8 cellular contexts compared by ENCODE assay signal in genomic region chr7:143287321-143287934, GRCh38. TPM values are rescaled to one million over a fixed set of nuclear protein-coding genes. Genes with fewer than 3 reads are reported as not detected.
DNase-seq lines count a peak whose midpoint lies in the region; ATAC-seq, FAIRE-seq and TF ChIP-seq lines count a peak whose summit lies in the region.

No MANE protein-coding gene starts in this region.

- peak overlapping the region; percentile 46; the same call in 1 of the 2 replicates for H3K9ac ChIP-seq in OCI-LY3 (ENCODE audit: low read length)
- no peak overlapping the region for H3K9ac ChIP-seq in H1 (replicated peaks in 1 of 4; ENCODE audit: extremely low read depth in 1 of 4, low read depth in 3 of 4, low read length in 3 of 4)

- H4K20me1 ChIP-seq in OCI-LY3 (ENCODE audit: insufficient read depth, low read length) (no peaks in the 10 kb centered on the region), H1 (replicated peaks in 1 of 2; ENCODE audit: control insufficient read depth in 1 of 2, insufficient read depth in 2 of 2, low read length in 2 of 2) (peaks cover 0 to 2% of the 10 kb centered on the region in 2 experiments)

- peaks cover 8% of the 10 kb centered on the region for H3K23me2 ChIP-seq in H1 (ENCODE audit: low read depth, low read length)

- CTCF ChIA-PET in H1 (lab: Charles Lee; ENCODE audit: partially characterized antibody) = interaction anchor here (0.6 to 3.6 kb wide), 6 partner anchors 10 to 303 kb away, joined by 3 to 22 read pairs (median 4); no protein-coding TSS in a partner anchor

- WGBS in H1 (ENCODE audit: extremely low coverage in 1 of 2, insufficient coverage in 1 of 2, insufficient read length in 1 of 2, insufficient replicate concordance in 2 of 2, low coverage in 1 of 2, low lambda C conversion rate in 2 of 2, missing lambda C conversion rate in 1 of 2), 2 experiments = 82% methylated on average over 17 of the region's 17 CpGs; no CpG with 5 or more reads in 1 of the 2 experiments
- 71 to 75% (median 73%) methylated on average over 17 of the region's 17 CpGs for WGBS in ovary, 3 donors

- no peak overlapping the region for H4K91ac ChIP-seq in H1 (replicated peaks; ENCODE audit: insufficient read length, low read length)

- H3K14ac ChIP-seq in H1 (ENCODE audit: insufficient read length) = no peak overlapping the region

- H2AFZ ChIP-seq in OCI-LY3 (ENCODE audit: low read depth, low read length) (peak overlapping the region; percentile 93), H1 (ENCODE audit: low read length) (no peak overlapping the region)

- TF ChIP-seq RAD21 in H1 (IDR thresholded peaks at IDR 0.05 in 1 of 2, conservative IDR thresholded peaks at IDR 0.05 in 1 of 2; ENCODE audit: low read depth in 2 of 2, low read length in 2 of 2) = no peak

- 0 out of 2 replicates have a peak overlapping the region, but pooled peaks have one; percentile 75 for H2BK20ac ChIP-seq in H1 (ENCODE audit: low read length)

- no peak overlapping the region for H3K56ac ChIP-seq in H1 (replicated peaks; ENCODE audit: insufficient read length, low read depth, low read length)

- no peak for TF ChIP-seq CTCF in C4-2B (conservative IDR thresholded peaks at IDR 0.05)
- TF ChIP-seq CTCF in OCI-LY3 (IDR thresholded peaks at IDR 0.05; ENCODE audit: low read depth, low read length) = no peak
- no peak for TF ChIP-seq CTCF in H1 (IDR thresholded peaks at IDR 0.05; ENCODE audit: control extremely low read depth in 1 of 3, insufficient read depth in 1 of 3, low read depth in 1 of 3, low read length in 3 of 3)
- no peak for TF ChIP-seq CTCF in ovary (IDR thresholded peaks at IDR 0.05)

- 0 out of 2 replicates have a peak overlapping the region, but pooled peaks have one; percentile 76 for H2BK15ac ChIP-seq in H1 (ENCODE audit: low read length)

- H3K18ac ChIP-seq in H1 (ENCODE audit: extremely low read depth, low read length) = peak overlapping the region; percentile 90; the same call in 1 of the 2 replicates

- intact Hi-C loops in ovary (cut with DNase I) = no loop called here

- H2BK12ac ChIP-seq in H1 (ENCODE audit: low read depth, low read length) = no peak overlapping the region

- H3K36me3 ChIP-seq in OCI-LY3 (replicated peaks; ENCODE audit: low read depth, low read length) (peaks cover 19% of the 10 kb centered on the region), H1 (ENCODE audit: control insufficient read depth in 2 of 4, insufficient read depth in 4 of 4, low read length in 3 of 4) (peaks cover 5 to 17% (median 11%) of the 10 kb centered on the region in 4 experiments), ovary (no peaks in the 10 kb centered on the region)

- H3K27ac ChIP-seq in C4-2B (peak overlapping the region; percentile 85), OCI-LY3 (ENCODE audit: low read length) (peak overlapping the region; percentile 27), H1 (ENCODE audit: low read depth, low read length) (no peak overlapping the region), ovary (peak overlapping the region in 1 of 2 donors; percentile 44)

- H3K4me1 ChIP-seq in OCI-LY3 (ENCODE audit: low read length) (peaks cover 13% of the 10 kb centered on the region), H1 (replicated peaks in 1 of 4; ENCODE audit: control insufficient read depth in 3 of 4, insufficient read depth in 4 of 4, low read length in 3 of 4) (peaks cover 9 to 14% (median 10%) of the 10 kb centered on the region in 4 experiments), ovary (ENCODE audit: insufficient read depth) (peaks cover 2% of the 10 kb centered on the region)

- peak overlapping the region; percentile 91 for H4K8ac ChIP-seq in H1 (ENCODE audit: extremely low read depth, insufficient read depth, low read length)

- ATAC-seq in HG02763 (IDR thresholded peaks at IDR 0.05; ENCODE audit: unreplicated experiment) = no peak
- no peak for ATAC-seq in HG03196 (IDR thresholded peaks at IDR 0.05; ENCODE audit: unreplicated experiment)

- H3K27me3 ChIP-seq in OCI-LY3 (ENCODE audit: low read depth, low read length) (no peaks in the 10 kb centered on the region), H1 (replicated peaks in 1 of 4; ENCODE audit: control insufficient read depth in 3 of 4, extremely low read depth in 1 of 4, insufficient read depth in 3 of 4, low read length in 3 of 4) (peaks cover 10 to 21% (median 20%) of the 10 kb centered on the region in 4 experiments), ovary (no peaks in the 10 kb centered on the region)

- POLR2A ChIA-PET in H1 (lab: Charles Lee; ENCODE audit: partially characterized antibody) = interaction anchor here (0.6 to 2.5 kb wide), 13 partner anchors 7 to 120 kb away, joined by 3 to 6 read pairs (median 3); partner anchors contain the start of gene GSTK1

- H3K9me3 ChIP-seq in OCI-LY3 (ENCODE audit: insufficient read depth, low read length) (no peaks in the 10 kb centered on the region), H1 (ENCODE audit: insufficient read depth in 2 of 2, low read depth in 1 of 2, low read length in 1 of 2) (peaks cover 6 to 13% of the 10 kb centered on the region in 2 experiments), ovary (no peaks in the 10 kb centered on the region)

- FAIRE-seq in H1 (lab: Jason Lieb, UNC) = no peak
- no peak for FAIRE-seq in RCC 7860 (lab: Jason Lieb, UNC)

- peak overlapping the region; percentile 16; the same call in 1 of the 2 replicates for H2BK5ac ChIP-seq in H1 (ENCODE audit: low read depth, low read length)

- TF ChIP-seq EP300 in H1 (IDR thresholded peaks at IDR 0.05; ENCODE audit: borderline replicate concordance in 1 of 2, low read depth in 2 of 2, low read length in 2 of 2) (no peak), ovary (IDR thresholded peaks at IDR 0.05) (no peak)

- DNase-seq in H1 (ENCODE audit: low read depth in 1 of 2, low spot score in 2 of 2) (no peak), ovary (peak in 2 of 5 donors; percentile 40 to 46), RCC 7860 (ENCODE audit: low spot score) (no peak), HuH-7 (ENCODE audit: low spot score) (no peak)

- H3K4me2 ChIP-seq in OCI-LY3 (ENCODE audit: low read length) (peak overlapping the region; percentile 81), H1 (ENCODE audit: insufficient read depth in 1 of 2, low read depth in 2 of 2, low read length in 2 of 2) (peak overlapping the region in 1 of 2 experiments; percentile 5; a peak in 1 of 4 replicates)

- H3K4ac ChIP-seq in H1 (replicated peaks; ENCODE audit: insufficient read length, low read depth, low read length) = peak overlapping the region; percentile 75

- no peak overlapping the region for H4K5ac ChIP-seq in H1 (ENCODE audit: insufficient read length, low read depth, low read length)

- peaks cover 40% of the 10 kb centered on the region for H3K79me2 ChIP-seq in OCI-LY3 (ENCODE audit: low read length)
- H3K79me2 ChIP-seq in H1 (ENCODE audit: control insufficient read depth in 1 of 2, insufficient read depth in 2 of 2, low read length in 2 of 2) = peaks cover 0 to 36% of the 10 kb centered on the region in 2 experiments; a peak in 3 of 4 replicates

- H3K4me3 ChIP-seq in OCI-LY3 (ENCODE audit: low read length) (peak overlapping the region; percentile 99), H1 (ENCODE audit: extremely low read depth in 1 of 4, insufficient read depth in 2 of 4, low read depth in 3 of 4, low read length in 4 of 4) (peak overlapping the region in 1 of 4 experiments; percentile 25; a peak in 1 of 8 replicates), ovary (peak overlapping the region; percentile 72)

- H2BK120ac ChIP-seq in H1 (replicated peaks; ENCODE audit: low read depth, low read length) = peak overlapping the region; percentile 29

- H3K23ac ChIP-seq in H1 (ENCODE audit: insufficient read length) = no peak overlapping the region

- TF ChIP-seq POLR2A in H1 (IDR thresholded peaks at IDR 0.05; ENCODE audit: control extremely low read depth in 1 of 2, low read depth in 2 of 2, low read length in 2 of 2) (no peak), ovary (IDR thresholded peaks at IDR 0.05) (no peak)

- H2AK5ac ChIP-seq in H1 (ENCODE audit: low read depth, low read length) = 0 out of 2 replicates have a peak overlapping the region, but pooled peaks have one; percentile 17

- H3K79me1 ChIP-seq in H1 (ENCODE audit: low read depth, low read length) = peaks cover 3% of the 10 kb centered on the region

RNA-seq across cellular contexts. Expression of gene CASP2, which starts 0.7 kb away (rescaled TPM):
- 32.8 and 35.3 TPM in 2 replicates for total RNA-seq in H1 (2021; fragmentation: NEBNext Ultra II Directional; extraction: Animal tissue kit (Norgen Biotek cat#: 25700))
- 18.3 and 23.7 TPM in 2 replicates for polyA plus RNA-seq in H1 (2011; rRNA removed)
- polyA plus RNA-seq in H1 (2011; cell fraction: cytosol; rRNA removed) = 18.3 TPM
- polyA plus RNA-seq in H1 (2011; cell fraction: nucleus; rRNA removed) = 34.3 TPM
- polyA plus RNA-seq in H1 (2012, experiment 1 of 2) = 18.4 to 21.4 TPM (median 19.0 TPM) in 4 replicates
- 7.8 TPM for polyA plus RNA-seq in H1 (2012, experiment 2 of 2)
- 17.7 TPM for polyA plus RNA-seq in H1 (2013, experiment 1 of 2)
- polyA plus RNA-seq in H1 (2013, experiment 2 of 2) = 17.0 TPM
- 53.5 and 68.2 TPM in 2 replicates for polyA minus RNA-seq in H1 (2011; rRNA and poly(A)+ RNA removed)
- 18.6 TPM for polyA minus RNA-seq in H1 (2011; cell fraction: cytosol; rRNA and poly(A)+ RNA removed)
- polyA minus RNA-seq in H1 (2011; cell fraction: nucleus; rRNA and poly(A)+ RNA removed) = 36.3 TPM
- total RNA-seq in ovary = 10 to 100 TPM in 5 of 7 donors, 1 to 10 TPM in 2; 7.7 to 26.6 (median 23.0) TPM
- polyA plus RNA-seq in ovary = 10 to 100 TPM in 1 of 2 donors, 1 to 10 TPM in 1; 8.0 to 23.8 TPM

RNA-seq across cellular contexts. Expression of gene TMEM139, which starts 2.7 kb away (rescaled TPM):
- total RNA-seq in H1 (2021; fragmentation: NEBNext Ultra II Directional; extraction: Animal tissue kit (Norgen Biotek cat#: 25700)) = 3.2 and 4.4 TPM in 2 replicates
- 6.7 and 7.6 TPM in 2 replicates for polyA plus RNA-seq in H1 (2011; rRNA removed)
- 5.5 TPM for polyA plus RNA-seq in H1 (2011; cell fraction: cytosol; rRNA removed)
- 4.9 TPM for polyA plus RNA-seq in H1 (2011; cell fraction: nucleus; rRNA removed)
- 2.5 to 4.0 TPM (median 3.9 TPM) in 4 replicates for polyA plus RNA-seq in H1 (2012, experiment 1 of 2)
- polyA plus RNA-seq in H1 (2012, experiment 2 of 2) = 4.6 TPM
- polyA plus RNA-seq in H1 (2013, experiment 1 of 2) = 1.7 TPM
- 2.2 TPM for polyA plus RNA-seq in H1 (2013, experiment 2 of 2)
- polyA minus RNA-seq in H1 (2011; rRNA and poly(A)+ RNA removed) = 2.1 and 2.6 TPM in 2 replicates
- polyA minus RNA-seq in H1 (2011; cell fraction: cytosol; rRNA and poly(A)+ RNA removed) = not detected
- polyA minus RNA-seq in H1 (2011; cell fraction: nucleus; rRNA and poly(A)+ RNA removed) = 1.9 TPM
- 10 to 100 TPM in 1 of 7 donors, 1 to 10 TPM in 2, under 1 TPM in 4; 0.35 to 10.8 (median 0.61) TPM for total RNA-seq in ovary
- 1 to 10 TPM in 1 of 2 donors, under 1 TPM in 1; 0.42 to 1.2 TPM for polyA plus RNA-seq in ovary

RNA-seq across cellular contexts. Expression of gene GSTK1, which starts 24.2 kb away (rescaled TPM):
- 25.5 and 26.2 TPM in 2 replicates for total RNA-seq in H1 (2021; fragmentation: NEBNext Ultra II Directional; extraction: Animal tissue kit (Norgen Biotek cat#: 25700))
- polyA plus RNA-seq in H1 (2011; rRNA removed) = 32.5 and 34.0 TPM in 2 replicates
- 38.9 TPM for polyA plus RNA-seq in H1 (2011; cell fraction: cytosol; rRNA removed)
- 40.8 TPM for polyA plus RNA-seq in H1 (2011; cell fraction: nucleus; rRNA removed)
- 36.7 to 40.2 TPM (median 38.8 TPM) in 4 replicates for polyA plus RNA-seq in H1 (2012, experiment 1 of 2)
- 31.1 TPM for polyA plus RNA-seq in H1 (2012, experiment 2 of 2)
- 38.8 TPM for polyA plus RNA-seq in H1 (2013, experiment 1 of 2)
- 40.7 TPM for polyA plus RNA-seq in H1 (2013, experiment 2 of 2)
- polyA minus RNA-seq in H1 (2011; rRNA and poly(A)+ RNA removed) = 16.3 and 19.2 TPM in 2 replicates
- polyA minus RNA-seq in H1 (2011; cell fraction: cytosol; rRNA and poly(A)+ RNA removed) = 17.8 TPM
- polyA minus RNA-seq in H1 (2011; cell fraction: nucleus; rRNA and poly(A)+ RNA removed) = 13.6 TPM
- 100 to 1,000 TPM in 1 of 7 donors, 10 to 100 TPM in 6; 55.0 to 108 (median 75.7) TPM for total RNA-seq in ovary
- 100 to 1,000 TPM in 1 of 2 donors, 10 to 100 TPM in 1; 84.9 to 138 TPM for polyA plus RNA-seq in ovary

RNA-seq across cellular contexts. Expression of gene CLCN1, which starts 28.5 kb away (rescaled TPM):
- total RNA-seq in H1 (2021; fragmentation: NEBNext Ultra II Directional; extraction: Animal tissue kit (Norgen Biotek cat#: 25700)) = 0.33 and 0.41 TPM in 2 replicates
- polyA plus RNA-seq in H1 (2011; rRNA removed) (0.36 and 0.38 TPM in 2 replicates), ovary (not detected)
- 0.27 TPM for polyA plus RNA-seq in H1 (2011; cell fraction: cytosol; rRNA removed)
- polyA plus RNA-seq in H1 (2011; cell fraction: nucleus; rRNA removed) = 0.36 TPM
- polyA plus RNA-seq in H1 (2012, experiment 1 of 2) = 0.21 to 0.34 TPM (median 0.30 TPM) in 4 replicates
- 0.25 TPM for polyA plus RNA-seq in H1 (2012, experiment 2 of 2)
- polyA plus RNA-seq in H1 (2013, experiment 1 of 2) = 0.16 TPM
- 0.20 TPM for polyA plus RNA-seq in H1 (2013, experiment 2 of 2)
- 0.09 and 0.15 TPM in 2 replicates for polyA minus RNA-seq in H1 (2011; rRNA and poly(A)+ RNA removed)
- polyA minus RNA-seq in H1 (2011; cell fraction: cytosol; rRNA and poly(A)+ RNA removed) = not detected
- not detected for polyA minus RNA-seq in H1 (2011; cell fraction: nucleus; rRNA and poly(A)+ RNA removed)
- total RNA-seq in ovary = under 1 TPM in 1 of 7 donors, not detected in 6; 0.10 TPM
